Comparison of ENCODE assay signal across 20 cellular contexts in the genomic region with DNA sequence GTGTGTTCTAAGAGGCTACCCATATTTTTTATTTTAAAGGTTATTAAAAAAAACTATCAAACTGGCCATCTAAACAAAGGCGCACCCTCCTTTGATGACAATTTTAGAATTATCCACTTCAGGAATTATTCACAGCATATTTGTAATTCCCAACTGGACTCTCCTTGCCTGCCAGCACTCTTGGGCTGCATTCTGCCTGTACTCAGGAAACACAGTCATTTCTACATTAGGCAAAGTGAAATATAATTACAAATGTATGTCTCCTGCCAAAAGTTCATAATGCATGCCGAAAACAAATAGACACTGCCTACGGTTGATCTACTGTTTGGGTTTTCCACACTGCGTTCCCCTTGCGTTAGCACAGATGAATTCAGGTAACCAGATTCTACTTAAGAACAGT. TPM values are rescaled to one million over a fixed set of nuclear protein-coding genes. Genes with fewer than 3 reads are reported as not detected.
DNase-seq lines count a peak whose midpoint lies in the region; ATAC-seq and TF ChIP-seq lines count a peak whose summit lies in the region.
"Had no signal": no experiment of that assay in that cellular context is flagged by ENCODE, and none has a peak within 500 bp of the region (broad histone marks: within the 10 kb centered on the region; RNA-seq: fewer than 3 reads in every experiment).

No MANE protein-coding gene starts in this region.

- no peak for ATAC-seq in stimulated activated naive CD8-positive, alpha-beta T cell treated with anti-CD3 and anti-CD28 coated beads, Interleukin-15, amount 100 ng/mL, for 72 hours
- ATAC-seq in GM18873 (IDR thresholded peaks at IDR 0.05; ENCODE audit: low FRiP score, unreplicated experiment) (no peak), GM18867 (IDR thresholded peaks at IDR 0.05; ENCODE audit: unreplicated experiment) (no peak), HG02870 (IDR thresholded peaks at IDR 0.05; ENCODE audit: unreplicated experiment) (no peak)
- ATAC-seq: HCT116, pancreas had no signal

- no peaks in the 10 kb centered on the region for H3K9me3 ChIP-seq in fibroblast of lung (ENCODE audit: control insufficient read depth, insufficient read depth, low read depth, low read length)
- no peaks in the 10 kb centered on the region for H3K9me3 ChIP-seq in osteoblast (ENCODE audit: low read depth, low read length)
- H3K9me3 ChIP-seq: pancreas had no signal

- H3K27me3 ChIP-seq in fibroblast of lung (ENCODE audit: control insufficient read depth, insufficient read depth, low read length) (no peaks in the 10 kb centered on the region), osteoblast (ENCODE audit: insufficient read depth, low read length) (no peaks in the 10 kb centered on the region)

- H3K27ac Mint-ChIP-seq in stimulated activated naive CD8-positive, alpha-beta T cell treated with anti-CD3 and anti-CD28 coated beads, Interleukin-15, amount 100 ng/mL, for 72 hours: no peak overlapping the region
- H3K27ac Mint-ChIP-seq: activated naive CD8-positive, alpha-beta T cell had no signal

- no peaks in the 10 kb centered on the region for H3K36me3 ChIP-seq in fibroblast of lung (ENCODE audit: control insufficient read depth, insufficient read depth, low read length)
- H3K36me3 ChIP-seq in osteoblast (ENCODE audit: insufficient read depth, low read length): no peaks in the 10 kb centered on the region
- H3K36me3 ChIP-seq: pancreas had no signal

- H2AFZ ChIP-seq in fibroblast of lung (ENCODE audit: low read length): no peak overlapping the region
- H2AFZ ChIP-seq in osteoblast (ENCODE audit: low read length): peak overlapping the region; percentile 58

- peak overlapping the region; percentile 70 for H3K4me2 ChIP-seq in fibroblast of lung (ENCODE audit: extremely low read depth, insufficient read depth, low read length)
- peak overlapping the region; percentile 90 for H3K4me2 ChIP-seq in osteoblast (ENCODE audit: insufficient read depth, low read length)

- H4K20me1 ChIP-seq in fibroblast of lung (ENCODE audit: control insufficient read depth, extremely low read depth, insufficient read depth, low read length) (no peaks in the 10 kb centered on the region), osteoblast (ENCODE audit: insufficient read depth, low read length) (no peaks in the 10 kb centered on the region)

- H3K4me3 ChIP-seq in fibroblast of lung (replicated peaks in 1 of 4; ENCODE audit: control extremely low read depth in 1 of 4, insufficient read depth in 1 of 4, low read depth in 3 of 4, low read length in 4 of 4) (peak overlapping the region; percentile 65 to 92 (median 77)), osteoblast (ENCODE audit: insufficient read depth, low read length) (peak overlapping the region; percentile 77)

- H3K4me3 Mint-ChIP-seq in stimulated activated naive CD8-positive, alpha-beta T cell treated with anti-CD3 and anti-CD28 coated beads, Interleukin-15, amount 100 ng/mL, for 72 hours: no peak overlapping the region
- H3K4me3 Mint-ChIP-seq: activated naive CD8-positive, alpha-beta T cell; CD4-positive, CD25-positive, alpha-beta regulatory T cell had no signal

- no peaks in the 10 kb centered on the region for H3K9me3 Mint-ChIP-seq in stimulated activated naive CD8-positive, alpha-beta T cell treated with anti-CD3 and anti-CD28 coated beads, Interleukin-15, amount 100 ng/mL, for 72 hours

- H3K9ac ChIP-seq in fibroblast of lung (ENCODE audit: insufficient read depth, low read length): peak overlapping the region; percentile 0

- peaks cover 17% of the 10 kb centered on the region for H3K27me3 Mint-ChIP-seq in stimulated activated naive CD8-positive, alpha-beta T cell treated with anti-CD3 and anti-CD28 coated beads, Interleukin-15, amount 100 ng/mL, for 72 hours
- H3K27me3 Mint-ChIP-seq: CD4-positive, CD25-positive, alpha-beta regulatory T cell had no signal

- no peak for TF ChIP-seq CTCF in AG09319 (IDR thresholded peaks at IDR 0.05; ENCODE audit: low read depth, low read length)
- no peak for TF ChIP-seq CTCF in fibroblast of lung (conservative IDR thresholded peaks at IDR 0.05 in 1 of 2, IDR thresholded peaks at IDR 0.05 in 1 of 2; ENCODE audit: low read depth in 1 of 2, low read length in 2 of 2)
- TF ChIP-seq CTCF in osteoblast (IDR thresholded peaks at IDR 0.05; ENCODE audit: extremely low read depth, low read depth, low read length): no peak

- peaks cover 4% of the 10 kb centered on the region for H3K4me1 Mint-ChIP-seq in stimulated activated naive CD8-positive, alpha-beta T cell treated with anti-CD3 and anti-CD28 coated beads, Interleukin-15, amount 100 ng/mL, for 72 hours
- H3K4me1 Mint-ChIP-seq: CD4-positive, CD25-positive, alpha-beta regulatory T cell had no signal

- DNase-seq in AG09319 (ENCODE audit: extremely low read depth, low read depth) (peak; percentile 23), NCI-H1105 (lab: John Stamatoyannopoulos, UW) (peak; percentile 27), fibroblast of lung (ENCODE audit: low read depth in 2 of 2) (peak; percentile 36 to 52), osteoblast (ENCODE audit: insufficient read length, low spot score, missing footprints) (peak; percentile 32)
- DNase-seq in stimulated activated naive CD8-positive, alpha-beta T cell treated with anti-CD3 and anti-CD28 coated beads, Interleukin-15, amount 100 ng/mL, for 72 hours: no peak
- DNase-seq: activated CD4-positive, CD25-positive, alpha-beta regulatory T cell; activated CD8-positive, alpha-beta memory T cell treated with anti-CD3 and anti-CD28 coated beads, Interleukin-2, amount 50 U/mL, for 4 hours; CD4-positive, CD25-positive, alpha-beta regulatory T cell; cerebellar nuclear complex; MV-4-11; pancreas; stimulated activated CD8-positive, alpha-beta memory T cell treated with anti-CD3 and anti-CD28 coated beads, Interleukin-4, amount 100 ng/mL, for 48 hours; SW 1271 had no signal

- H3K79me2 ChIP-seq in fibroblast of lung (ENCODE audit: control insufficient read depth, insufficient read depth, low read length) (peaks cover 68% of the 10 kb centered on the region), osteoblast (ENCODE audit: insufficient read depth, low read length) (peaks cover 63% of the 10 kb centered on the region)

- H3K4me1 ChIP-seq in fibroblast of lung (ENCODE audit: control insufficient read depth, extremely low read depth, insufficient read depth, low read length): peaks cover 11% of the 10 kb centered on the region
- H3K4me1 ChIP-seq in osteoblast (ENCODE audit: insufficient read depth, low read length): peaks cover 26% of the 10 kb centered on the region

- no peak overlapping the region for H3K27ac ChIP-seq in fibroblast of lung (ENCODE audit: insufficient read depth, low read length)
- peak overlapping the region; percentile 42 for H3K27ac ChIP-seq in osteoblast (ENCODE audit: low read depth, low read length)
- H3K27ac ChIP-seq: pancreas had no signal

RNA-seq across cellular contexts. Expression of gene HGF, which starts 2.0 kb away (rescaled TPM):
- total RNA-seq in fibroblast of lung: 108 and 243 TPM in 2 replicates
- 177 and 212 TPM in 2 replicates for polyA plus RNA-seq in fibroblast of lung
- 132 and 156 TPM in 2 replicates for polyA plus RNA-seq in fibroblast of lung (2012)
- 60.7 and 95.2 TPM in 2 replicates for polyA minus RNA-seq in fibroblast of lung (ENCODE audit: low replicate concordance)
- 41.3 and 69.8 TPM in 2 replicates for total RNA-seq in osteoblast
- total RNA-seq: epithelial cell of proximal tubule, HT-29 had no signal
- polyA plus RNA-seq: CD4-positive, CD25-positive, alpha-beta regulatory T cell had no signal

Comparison
In these comparisons a context has a peak if more than half of its experiments do, and no peak if none do; other contexts are left out.
1. DNase-seq: peak in AG09319 (single experiment), NCI-H1105 (single experiment), fibroblast of lung (2 of 2) and osteoblast (single experiment); none in stimulated activated naive CD8-positive, alpha-beta T cell treated with anti-CD3 and anti-CD28 coated beads, Interleukin-15, amount 100 ng/mL, for 72 hours (0 of 2).